Comparison of ENCODE assay signal across 1 cellular context in genomic region chr11:103946793-103947565, GRCh38.
TF ChIP-seq lines count a peak whose summit lies in the region.

No MANE protein-coding gene starts in this region.

TF ChIP-seq in endothelial cell of umbilical vein, 7 proteins besides CTCF, POLR2A, EP300 and RAD21:
- TF ChIP-seq FOS (IDR thresholded peaks at IDR 0.05; ENCODE audit: borderline replicate concordance, insufficient read depth, low read length) (no peak), POLR2AphosphoS5 (IDR thresholded peaks at IDR 0.05; ENCODE audit: insufficient read depth, low read depth, low read length) (no peak), EZH2 (IDR thresholded peaks at IDR 0.05; ENCODE audit: borderline replicate concordance, low read depth, low read length, severe bottlenecking) (no peak), JUN (IDR thresholded peaks at IDR 0.05; ENCODE audit: borderline replicate concordance, insufficient read depth, insufficient read length, low read depth) (no peak), MAX (IDR thresholded peaks at IDR 0.05; ENCODE audit: insufficient read depth, insufficient read length) (no peak), MYC (IDR thresholded peaks at IDR 0.05; ENCODE audit: low read depth, low read length) (no peak), GATA2 (IDR thresholded peaks at IDR 0.05; ENCODE audit: insufficient read depth, insufficient read length, low read depth, low read length) (no peak)
